Comparison of ENCODE assay signal across 1 cellular context in the genomic region with DNA sequence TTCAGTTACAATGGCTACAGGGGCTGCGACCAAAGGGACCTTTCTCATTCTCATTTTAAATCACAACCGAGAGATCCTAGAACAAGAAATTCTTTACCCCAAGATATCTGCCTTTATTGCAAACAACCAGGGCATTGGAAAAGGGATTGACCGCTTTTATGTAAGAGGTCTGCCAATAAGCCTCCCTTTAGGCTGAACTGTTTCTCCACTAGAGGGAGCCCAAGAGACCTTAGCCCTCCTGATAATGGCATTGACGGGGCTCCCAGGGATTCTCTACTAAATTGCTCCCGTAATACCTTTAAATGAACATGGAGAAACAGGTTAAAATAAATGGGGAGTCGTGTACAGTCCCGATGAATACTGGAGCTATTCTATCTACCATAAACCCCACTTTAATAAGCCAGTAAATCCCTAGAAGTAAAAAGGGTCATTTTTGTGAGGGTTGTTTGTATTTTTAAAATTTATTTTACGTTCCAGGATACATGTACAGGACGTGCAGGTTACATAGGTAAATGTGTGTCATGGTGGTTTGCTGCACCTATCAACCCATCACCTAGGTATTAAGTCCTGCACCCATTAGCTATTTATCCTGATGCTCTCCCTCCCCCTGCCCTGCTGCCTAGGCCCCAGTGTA.
TF ChIP-seq lines count a peak whose summit lies in the region.

No MANE protein-coding gene starts in this region.

TF ChIP-seq in H1, 55 proteins besides CTCF, POLR2A, EP300 and RAD21 (continued from another document):
- TF ChIP-seq, protein P1, sequence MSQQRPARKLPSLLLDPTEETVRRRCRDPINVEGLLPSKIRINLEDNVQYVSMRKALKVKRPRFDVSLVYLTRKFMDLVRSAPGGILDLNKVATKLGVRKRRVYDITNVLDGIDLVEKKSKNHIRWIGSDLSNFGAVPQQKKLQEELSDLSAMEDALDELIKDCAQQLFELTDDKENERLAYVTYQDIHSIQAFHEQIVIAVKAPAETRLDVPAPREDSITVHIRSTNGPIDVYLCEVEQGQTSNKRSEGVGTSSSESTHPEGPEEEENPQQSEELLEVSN (IDR thresholded peaks at IDR 0.05) = no peak
- TF ChIP-seq NANOG (IDR thresholded peaks at IDR 0.05; ENCODE audit: insufficient read depth, low read depth, low read length, poor library complexity, severe bottlenecking) = no peak
- TF ChIP-seq, protein P2, sequence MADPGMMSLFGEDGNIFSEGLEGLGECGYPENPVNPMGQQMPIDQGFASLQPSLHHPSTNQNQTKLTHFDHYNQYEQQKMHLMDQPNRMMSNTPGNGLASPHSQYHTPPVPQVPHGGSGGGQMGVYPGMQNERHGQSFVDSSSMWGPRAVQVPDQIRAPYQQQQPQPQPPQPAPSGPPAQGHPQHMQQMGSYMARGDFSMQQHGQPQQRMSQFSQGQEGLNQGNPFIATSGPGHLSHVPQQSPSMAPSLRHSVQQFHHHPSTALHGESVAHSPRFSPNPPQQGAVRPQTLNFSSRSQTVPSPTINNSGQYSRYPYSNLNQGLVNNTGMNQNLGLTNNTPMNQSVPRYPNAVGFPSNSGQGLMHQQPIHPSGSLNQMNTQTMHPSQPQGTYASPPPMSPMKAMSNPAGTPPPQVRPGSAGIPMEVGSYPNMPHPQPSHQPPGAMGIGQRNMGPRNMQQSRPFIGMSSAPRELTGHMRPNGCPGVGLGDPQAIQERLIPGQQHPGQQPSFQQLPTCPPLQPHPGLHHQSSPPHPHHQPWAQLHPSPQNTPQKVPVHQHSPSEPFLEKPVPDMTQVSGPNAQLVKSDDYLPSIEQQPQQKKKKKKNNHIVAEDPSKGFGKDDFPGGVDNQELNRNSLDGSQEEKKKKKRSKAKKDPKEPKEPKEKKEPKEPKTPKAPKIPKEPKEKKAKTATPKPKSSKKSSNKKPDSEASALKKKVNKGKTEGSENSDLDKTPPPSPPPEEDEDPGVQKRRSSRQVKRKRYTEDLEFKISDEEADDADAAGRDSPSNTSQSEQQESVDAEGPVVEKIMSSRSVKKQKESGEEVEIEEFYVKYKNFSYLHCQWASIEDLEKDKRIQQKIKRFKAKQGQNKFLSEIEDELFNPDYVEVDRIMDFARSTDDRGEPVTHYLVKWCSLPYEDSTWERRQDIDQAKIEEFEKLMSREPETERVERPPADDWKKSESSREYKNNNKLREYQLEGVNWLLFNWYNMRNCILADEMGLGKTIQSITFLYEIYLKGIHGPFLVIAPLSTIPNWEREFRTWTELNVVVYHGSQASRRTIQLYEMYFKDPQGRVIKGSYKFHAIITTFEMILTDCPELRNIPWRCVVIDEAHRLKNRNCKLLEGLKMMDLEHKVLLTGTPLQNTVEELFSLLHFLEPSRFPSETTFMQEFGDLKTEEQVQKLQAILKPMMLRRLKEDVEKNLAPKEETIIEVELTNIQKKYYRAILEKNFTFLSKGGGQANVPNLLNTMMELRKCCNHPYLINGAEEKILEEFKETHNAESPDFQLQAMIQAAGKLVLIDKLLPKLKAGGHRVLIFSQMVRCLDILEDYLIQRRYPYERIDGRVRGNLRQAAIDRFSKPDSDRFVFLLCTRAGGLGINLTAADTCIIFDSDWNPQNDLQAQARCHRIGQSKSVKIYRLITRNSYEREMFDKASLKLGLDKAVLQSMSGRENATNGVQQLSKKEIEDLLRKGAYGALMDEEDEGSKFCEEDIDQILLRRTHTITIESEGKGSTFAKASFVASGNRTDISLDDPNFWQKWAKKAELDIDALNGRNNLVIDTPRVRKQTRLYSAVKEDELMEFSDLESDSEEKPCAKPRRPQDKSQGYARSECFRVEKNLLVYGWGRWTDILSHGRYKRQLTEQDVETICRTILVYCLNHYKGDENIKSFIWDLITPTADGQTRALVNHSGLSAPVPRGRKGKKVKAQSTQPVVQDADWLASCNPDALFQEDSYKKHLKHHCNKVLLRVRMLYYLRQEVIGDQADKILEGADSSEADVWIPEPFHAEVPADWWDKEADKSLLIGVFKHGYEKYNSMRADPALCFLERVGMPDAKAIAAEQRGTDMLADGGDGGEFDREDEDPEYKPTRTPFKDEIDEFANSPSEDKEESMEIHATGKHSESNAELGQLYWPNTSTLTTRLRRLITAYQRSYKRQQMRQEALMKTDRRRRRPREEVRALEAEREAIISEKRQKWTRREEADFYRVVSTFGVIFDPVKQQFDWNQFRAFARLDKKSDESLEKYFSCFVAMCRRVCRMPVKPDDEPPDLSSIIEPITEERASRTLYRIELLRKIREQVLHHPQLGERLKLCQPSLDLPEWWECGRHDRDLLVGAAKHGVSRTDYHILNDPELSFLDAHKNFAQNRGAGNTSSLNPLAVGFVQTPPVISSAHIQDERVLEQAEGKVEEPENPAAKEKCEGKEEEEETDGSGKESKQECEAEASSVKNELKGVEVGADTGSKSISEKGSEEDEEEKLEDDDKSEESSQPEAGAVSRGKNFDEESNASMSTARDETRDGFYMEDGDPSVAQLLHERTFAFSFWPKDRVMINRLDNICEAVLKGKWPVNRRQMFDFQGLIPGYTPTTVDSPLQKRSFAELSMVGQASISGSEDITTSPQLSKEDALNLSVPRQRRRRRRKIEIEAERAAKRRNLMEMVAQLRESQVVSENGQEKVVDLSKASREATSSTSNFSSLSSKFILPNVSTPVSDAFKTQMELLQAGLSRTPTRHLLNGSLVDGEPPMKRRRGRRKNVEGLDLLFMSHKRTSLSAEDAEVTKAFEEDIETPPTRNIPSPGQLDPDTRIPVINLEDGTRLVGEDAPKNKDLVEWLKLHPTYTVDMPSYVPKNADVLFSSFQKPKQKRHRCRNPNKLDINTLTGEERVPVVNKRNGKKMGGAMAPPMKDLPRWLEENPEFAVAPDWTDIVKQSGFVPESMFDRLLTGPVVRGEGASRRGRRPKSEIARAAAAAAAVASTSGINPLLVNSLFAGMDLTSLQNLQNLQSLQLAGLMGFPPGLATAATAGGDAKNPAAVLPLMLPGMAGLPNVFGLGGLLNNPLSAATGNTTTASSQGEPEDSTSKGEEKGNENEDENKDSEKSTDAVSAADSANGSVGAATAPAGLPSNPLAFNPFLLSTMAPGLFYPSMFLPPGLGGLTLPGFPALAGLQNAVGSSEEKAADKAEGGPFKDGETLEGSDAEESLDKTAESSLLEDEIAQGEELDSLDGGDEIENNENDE (IDR thresholded peaks at IDR 0.05; ENCODE audit: insufficient replicate concordance, low read length) = no peak
- TF ChIP-seq YY1 (IDR thresholded peaks at IDR 0.05; ENCODE audit: low read depth, low read length) = no peak
- no peak for TF ChIP-seq RBBP5 (IDR thresholded peaks at IDR 0.05; ENCODE audit: borderline replicate concordance, low read depth, low read length)
- no peak for TF ChIP-seq SIRT6 (IDR thresholded peaks at IDR 0.05; ENCODE audit: low read length)
- no peak for TF ChIP-seq CTBP2 (IDR thresholded peaks at IDR 0.05; ENCODE audit: borderline replicate concordance, insufficient read depth, insufficient read length, low read length)
- TF ChIP-seq CHD2 (IDR thresholded peaks at IDR 0.05; ENCODE audit: low read length) = no peak
- no peak for TF ChIP-seq POU5F1 (IDR thresholded peaks at IDR 0.05; ENCODE audit: low read depth, low read length)
- no peak for TF ChIP-seq KDM5A (IDR thresholded peaks at IDR 0.05; ENCODE audit: low read length)
